Comparison of ENCODE assay signal across 26 cellular contexts in genomic region chr14:55153951-55154350, GRCh38.
"Had no signal": no experiment of that assay in that cellular context is flagged by ENCODE, and none has a peak within 500 bp of the region (broad histone marks: within the 10 kb centered on the region; RNA-seq: fewer than 3 reads in every experiment).

No MANE protein-coding gene starts in this region.

- H3K9me3 ChIP-seq: MG63 had no signal

- H3K4me3 ChIP-seq: coronary artery, MG63, SK-N-MC had no signal

- H3K4me3 Mint-ChIP-seq: activated CD4-positive, alpha-beta memory T cell treated with anti-CD3 and anti-CD28 coated beads, Interleukin-2, amount 10 ng/mL, durations not matched to agents 7 days and 5 days; activated CD4-positive, alpha-beta T cell treated with anti-CD3 and anti-CD28 coated beads for 36 hours; activated naive CD4-positive, alpha-beta T cell treated with anti-CD3 and anti-CD28 coated beads, Interleukin-2, amount 10 ng/mL, durations not matched to agents 7 days and 5 days; activated naive CD8-positive, alpha-beta T cell treated with anti-CD3 and anti-CD28 coated beads for 36 hours; activated T-cell treated with anti-CD3 and anti-CD28 coated beads, Interleukin-2, amount 50 U/mL, for 72 hours had no signal

- H3K27me3 Mint-ChIP-seq: activated CD4-positive, alpha-beta memory T cell treated with anti-CD3 and anti-CD28 coated beads, Interleukin-2, amount 10 ng/mL, durations not matched to agents 7 days and 5 days; activated CD4-positive, alpha-beta T cell treated with anti-CD3 and anti-CD28 coated beads for 36 hours; activated naive CD4-positive, alpha-beta T cell treated with anti-CD3 and anti-CD28 coated beads, Interleukin-2, amount 10 ng/mL, durations not matched to agents 7 days and 5 days; activated naive CD8-positive, alpha-beta T cell treated with anti-CD3 and anti-CD28 coated beads for 36 hours had no signal

- DNase-seq: activated CD4-positive, alpha-beta memory T cell treated with anti-CD3 and anti-CD28 coated beads, Interleukin-2, amount 10 ng/mL, durations not matched to agents 7 days and 5 days; activated CD4-positive, alpha-beta T cell treated with anti-CD3 and anti-CD28 coated beads for 36 hours; activated CD4-positive, alpha-beta T cell treated with anti-CD3 and anti-CD28 coated beads, Interleukin-2, amount 50 U/mL, for 1 hour; activated CD4-positive, CD25-positive, alpha-beta regulatory T cell; activated gamma-delta T cell treated with Interleukin-2 at 50 U/mL for 16 hours; activated naive CD4-positive, alpha-beta T cell treated with anti-CD3 and anti-CD28 coated beads, Interleukin-2, amount 10 ng/mL, durations not matched to agents 7 days and 5 days; activated naive CD8-positive, alpha-beta T cell treated with anti-CD3 and anti-CD28 coated beads for 36 hours; activated T-cell treated with anti-CD3 and anti-CD28 coated beads for 4 hours; activated T-cell treated with anti-CD3 and anti-CD28 coated beads, Interleukin-2, amount 50 U/mL, for 72 hours; anterior cingulate cortex; MG63; MV-4-11; NCI-H1092 treated with DMSO at 0.1 percent for 48 hours; NCI-H1417 treated with DMSO at 0.1 percent for 48 hours; NCI-H187; NCI-H2081 treated with DMSO at 0.1 percent for 48 hours; NCI-H510A treated with DMSO at 0.1 percent for 48 hours; NCI-H774; NK-92 treated with Interleukin-12 subunit alpha and Interleukin-12 subunit beta, amount 100 ng/mL, for 24 hours; OCI-M1; RPMI8226; T-helper 1 cell had no signal

- H3K9me3 Mint-ChIP-seq: activated CD4-positive, alpha-beta memory T cell treated with anti-CD3 and anti-CD28 coated beads, Interleukin-2, amount 10 ng/mL, durations not matched to agents 7 days and 5 days; activated naive CD4-positive, alpha-beta T cell treated with anti-CD3 and anti-CD28 coated beads, Interleukin-2, amount 10 ng/mL, durations not matched to agents 7 days and 5 days; activated naive CD8-positive, alpha-beta T cell treated with anti-CD3 and anti-CD28 coated beads for 36 hours; activated T-cell treated with anti-CD3 and anti-CD28 coated beads, Interleukin-2, amount 50 U/mL, for 72 hours; activated T-helper 2 cell treated with anti-CD3 and anti-CD28 coated beads, Interferon-gamma antibody, Interleukin-2, Interleukin-4, amounts not matched to agents 10 μg/mL and 5 μg/mL and 100 μg/mL, durations not matched to agents 14 hours and 24 hours and 36 hours had no signal

- H3K27me3 ChIP-seq: MG63 had no signal

- H3K27ac Mint-ChIP-seq: activated CD4-positive, alpha-beta memory T cell treated with anti-CD3 and anti-CD28 coated beads, Interleukin-2, amount 10 ng/mL, durations not matched to agents 7 days and 5 days; activated CD4-positive, alpha-beta T cell treated with anti-CD3 and anti-CD28 coated beads for 36 hours; activated naive CD4-positive, alpha-beta T cell treated with anti-CD3 and anti-CD28 coated beads, Interleukin-2, amount 10 ng/mL, durations not matched to agents 7 days and 5 days; activated naive CD8-positive, alpha-beta T cell treated with anti-CD3 and anti-CD28 coated beads for 36 hours; activated T-cell treated with anti-CD3 and anti-CD28 coated beads, Interleukin-2, amount 50 U/mL, for 72 hours; activated T-helper 2 cell treated with anti-CD3 and anti-CD28 coated beads, Interferon-gamma antibody, Interleukin-2, Interleukin-4, amounts not matched to agents 10 μg/mL and 5 μg/mL and 100 μg/mL, durations not matched to agents 14 hours and 24 hours and 36 hours had no signal

- H3K27ac ChIP-seq: coronary artery, SK-N-MC, VCaP had no signal
